13 cellular contexts compared by ENCODE assay signal in genomic region chr6:161406633-161407032, GRCh38.
DNase-seq lines count a peak whose midpoint lies in the region; ATAC-seq and TF ChIP-seq lines count a peak whose summit lies in the region.
"Had no signal": no experiment of that assay in that cellular context is flagged by ENCODE, and none has a peak within 500 bp of the region (broad histone marks: within the 10 kb centered on the region; RNA-seq: fewer than 3 reads in every experiment).

No MANE protein-coding gene starts in this region.

- no peaks in the 10 kb centered on the region for H4K20me1 ChIP-seq in OCI-LY3 (ENCODE audit: insufficient read depth, low read length)

- H3K4me3 Mint-ChIP-seq in HFFc6, result no peak overlapping the region
- H3K4me3 Mint-ChIP-seq: nephron had no signal

- H3K36me3 ChIP-seq in OCI-LY3 (replicated peaks; ENCODE audit: low read depth, low read length) (no peaks in the 10 kb centered on the region), heart right ventricle (no peaks in the 10 kb centered on the region)

- no peaks in the 10 kb centered on the region for H3K27me3 ChIP-seq in OCI-LY3 (ENCODE audit: low read depth, low read length)
- no peaks in the 10 kb centered on the region for H3K27me3 ChIP-seq in heart right ventricle

- H2AFZ ChIP-seq in OCI-LY3 (ENCODE audit: low read depth, low read length), result no peak overlapping the region

- H3K27me3 Mint-ChIP-seq in HFFc6 (ENCODE audit: insufficient read depth), result peaks cover 3% of the 10 kb centered on the region

- H3K27ac Mint-ChIP-seq in HFFc6, result no peak overlapping the region
- H3K27ac Mint-ChIP-seq: nephron had no signal

- DNase-seq in GM04504 (ENCODE audit: low read depth) (peak; percentile 76), epithelial cell of proximal tubule (ENCODE audit: low read depth) (peak; percentile 88), renal cortical epithelial cell (ENCODE audit: low read depth) (peak; percentile 98), HFFc6 (no peak), amniotic stem cell (lab: John Stamatoyannopoulos, UW) (no peak), heart right ventricle (no peak)
- DNase-seq: NCI-H2227 treated with DMSO at 0.1 percent for 48 hours; stimulated activated CD4-positive, alpha-beta T cell treated with anti-CD3 and anti-CD28 coated beads, Interleukin-2, amount 100 ng/mL, for 48 hours; substantia nigra had no signal

- H3K36me3 Mint-ChIP-seq in HFFc6 (ENCODE audit: low read depth), result no peaks in the 10 kb centered on the region

- 90 to 91% methylated on average over 6 of the region's 6 CpGs for WGBS in heart right ventricle, 2 donors

- TF ChIP-seq CTCF in OCI-LY3 (IDR thresholded peaks at IDR 0.05; ENCODE audit: low read depth, low read length) (no peak), epithelial cell of proximal tubule (conservative IDR thresholded peaks at IDR 0.05; ENCODE audit: low read depth, low read length) (no peak), HFFc6 (IDR thresholded peaks at IDR 0.05) (no peak), heart right ventricle (IDR thresholded peaks at IDR 0.05) (no peak)

- H3K9me3 ChIP-seq in OCI-LY3 (ENCODE audit: insufficient read depth, low read length) (no peaks in the 10 kb centered on the region), heart right ventricle (peaks cover 0 to 13% (median 4%) of the 10 kb centered on the region in 11 donors)

- H3K27ac ChIP-seq in OCI-LY3 (ENCODE audit: low read length) (no peak overlapping the region), heart right ventricle (no peak overlapping the region)

- ATAC-seq in HG03159 (IDR thresholded peaks at IDR 0.05; ENCODE audit: unreplicated experiment) (no peak), heart right ventricle (no peak)
- ATAC-seq: HepG2 had no signal

- intact Hi-C loops in heart right ventricle (cut with DNase I), result loop anchor here in 1 of 10 donors (10.0 kb wide), 1 partner anchor 518 kb away; no protein-coding TSS in a partner anchor

- peaks cover 15% of the 10 kb centered on the region for H3K4me1 ChIP-seq in OCI-LY3 (ENCODE audit: low read length)
- H3K4me1 ChIP-seq in heart right ventricle, result peaks cover 0 to 10% (median 0%) of the 10 kb centered on the region in 9 donors

- H3K9me3 Mint-ChIP-seq in HFFc6, result no peaks in the 10 kb centered on the region

- H3K4me2 ChIP-seq in OCI-LY3 (ENCODE audit: low read length), result peak overlapping the region; percentile 17; the same call in 1 of the 2 replicates

- no peak overlapping the region for H3K4me3 ChIP-seq in OCI-LY3 (ENCODE audit: low read length)
- H3K4me3 ChIP-seq in epithelial cell of proximal tubule (ENCODE audit: low read depth, low read length), result no peak overlapping the region
- H3K4me3 ChIP-seq in heart right ventricle, result no peak overlapping the region

- H3K4me1 Mint-ChIP-seq in HFFc6 (ENCODE audit: low read depth), result peaks cover 5% of the 10 kb centered on the region; the same call in 1 of the 2 replicates

- H3K9ac ChIP-seq in OCI-LY3 (ENCODE audit: low read length), result no peak overlapping the region

- no peaks in the 10 kb centered on the region for H3K79me2 ChIP-seq in OCI-LY3 (ENCODE audit: low read length)

Comparison
In these comparisons a context has a peak if more than half of its experiments do, and no peak if none do; other contexts are left out.
1. DNase-seq: peak in GM04504 (single experiment), epithelial cell of proximal tubule (single experiment) and renal cortical epithelial cell (single experiment); none in HFFc6 (single experiment), amniotic stem cell (single experiment) and heart right ventricle (0 of 2).